In genomic region chr7:18224138-18224537, GRCh38 we compare ENCODE assay signal across 1 cellular context.
TF ChIP-seq lines count a peak whose summit lies in the region.

No MANE protein-coding gene starts in this region.

TF ChIP-seq in H1, 55 proteins besides CTCF, POLR2A, EP300 and RAD21:
- no peak for TF ChIP-seq KDM1A (IDR thresholded peaks at IDR 0.05; ENCODE audit: borderline replicate concordance, low read length)
- TF ChIP-seq BCL11A (IDR thresholded peaks at IDR 0.05; ENCODE audit: low read depth in 2 of 2, low read length in 2 of 2), result no peak
- no peak for TF ChIP-seq ZNF274 (IDR thresholded peaks at IDR 0.05; ENCODE audit: borderline replicate concordance, extremely low read depth, low read length)
- TF ChIP-seq NANOG (IDR thresholded peaks at IDR 0.05; ENCODE audit: insufficient read depth, low read depth, low read length, poor library complexity, severe bottlenecking), result no peak
- TF ChIP-seq POLR2AphosphoS5 (IDR thresholded peaks at IDR 0.05; ENCODE audit: low read depth, low read length), result no peak
- no peak for TF ChIP-seq CREB1 (IDR thresholded peaks at IDR 0.05)
- no peak for TF ChIP-seq JUND (IDR thresholded peaks at IDR 0.05; ENCODE audit: low read length)
- no peak for TF ChIP-seq GABPA (IDR thresholded peaks at IDR 0.05; ENCODE audit: borderline replicate concordance, insufficient read depth, low read length)
- no peak for TF ChIP-seq ATF2 (IDR thresholded peaks at IDR 0.05; ENCODE audit: low read length)
- TF ChIP-seq HDAC6 (IDR thresholded peaks at IDR 0.05; ENCODE audit: low read depth, low read length), result no peak
- no peak for TF ChIP-seq EZH2 (IDR thresholded peaks at IDR 0.05; ENCODE audit: low read depth, low read length, severe bottlenecking)
- no peak for TF ChIP-seq TBP (IDR thresholded peaks at IDR 0.05; ENCODE audit: low read depth, low read length)
- TF ChIP-seq HDAC2 (IDR thresholded peaks at IDR 0.05; ENCODE audit: borderline replicate concordance in 1 of 2, low read depth in 2 of 2, low read length in 2 of 2), result no peak
- no peak for TF ChIP-seq SUZ12 (IDR thresholded peaks at IDR 0.05; ENCODE audit: low read length)
- TF ChIP-seq NRF1 (IDR thresholded peaks at IDR 0.05; ENCODE audit: low read depth, low read length), result no peak
- TF ChIP-seq RFX5 (IDR thresholded peaks at IDR 0.05; ENCODE audit: borderline replicate concordance, low read depth, low read length), result no peak
- no peak for TF ChIP-seq USF2 (IDR thresholded peaks at IDR 0.05; ENCODE audit: low read length)
- no peak for TF ChIP-seq ASH2L (IDR thresholded peaks at IDR 0.05; ENCODE audit: low read length)
- no peak for TF ChIP-seq RBBP5 (IDR thresholded peaks at IDR 0.05; ENCODE audit: borderline replicate concordance, low read depth, low read length)
- TF ChIP-seq SP4 (IDR thresholded peaks at IDR 0.05; ENCODE audit: low read length), result no peak
